In the genomic region with DNA sequence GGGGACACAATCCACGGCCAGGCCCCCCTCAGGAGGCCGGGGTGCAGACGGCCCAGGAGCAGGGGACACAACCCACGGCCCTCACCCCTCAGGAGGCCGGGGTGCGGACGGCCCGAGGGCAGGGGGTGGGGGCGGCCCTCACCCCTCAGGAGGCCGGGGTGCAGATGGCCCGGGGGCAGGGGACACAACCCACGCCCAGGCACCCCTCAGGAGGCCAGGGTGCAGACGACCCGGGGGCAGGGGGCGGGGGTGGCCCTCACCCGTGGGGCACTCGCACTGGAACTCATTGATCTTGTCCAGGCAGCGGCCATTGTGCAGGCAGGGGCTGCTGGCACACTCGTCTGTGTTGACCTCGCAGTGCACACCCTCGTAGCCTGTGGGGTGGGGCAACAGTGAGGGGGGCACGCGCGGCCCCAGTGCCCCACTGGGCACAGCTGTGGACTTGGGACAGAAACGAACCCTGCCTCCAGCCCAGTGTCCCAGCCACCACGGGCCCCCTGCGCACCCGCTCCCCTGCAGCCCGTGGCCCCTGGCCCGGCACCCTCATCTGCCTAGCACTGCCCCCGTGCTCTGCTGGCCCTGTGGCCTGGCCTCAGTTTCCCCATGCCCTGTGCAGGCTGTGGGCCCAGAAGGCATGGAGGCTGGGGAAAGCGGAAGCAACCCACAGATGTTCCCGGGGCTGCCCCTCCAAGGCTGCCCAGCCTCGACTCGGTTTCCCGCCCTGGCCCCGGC, we compare ENCODE assay signal across 16 cellular contexts. TPM values are rescaled to one million over a fixed set of nuclear protein-coding genes. Genes with fewer than 3 reads are reported as not detected.
DNase-seq lines count a peak whose midpoint lies in the region; ATAC-seq and TF ChIP-seq lines count a peak whose summit lies in the region.
"Had no signal": no experiment of that assay in that cellular context is flagged by ENCODE, and none has a peak within 500 bp of the region (broad histone marks: within the 10 kb centered on the region; RNA-seq: fewer than 3 reads in every experiment).

No MANE protein-coding gene starts in this region.

- H2AFZ ChIP-seq in neuronal stem cell (ENCODE audit: low read length) = no peak overlapping the region

- no peaks in the 10 kb centered on the region for H3K27me3 ChIP-seq in dorsolateral prefrontal cortex
- H3K27me3 ChIP-seq in neuronal stem cell (ENCODE audit: control insufficient read depth in 3 of 3, insufficient read depth in 3 of 3, low read depth in 1 of 3, low read length in 3 of 3) = no peaks in the 10 kb centered on the region
- no peaks in the 10 kb centered on the region for H3K27me3 ChIP-seq in upper lobe of left lung
- H3K27me3 ChIP-seq: BLaER1 treated with 17β-estradiol and CSF1 and Interleukin-3, amounts not matched to agents 10 nM and 100 nM had no signal

- H3K4me1 Mint-ChIP-seq in stimulated activated naive CD8-positive, alpha-beta T cell treated with anti-CD3 and anti-CD28 coated beads, Interleukin-15, amount 100 ng/mL, for 72 hours = no peaks in the 10 kb centered on the region
- H3K4me1 Mint-ChIP-seq: CD4-positive, CD25-positive, alpha-beta regulatory T cell had no signal

- peak overlapping the region; percentile 98 for H4K8ac ChIP-seq in neuronal stem cell (ENCODE audit: low read depth, low read length)

- H2BK120ac ChIP-seq in neuronal stem cell (ENCODE audit: low read depth, low read length) = no peak overlapping the region

- H2BK15ac ChIP-seq in neuronal stem cell (ENCODE audit: low read length) = no peak overlapping the region

- no peaks in the 10 kb centered on the region for H3K9me3 Mint-ChIP-seq in stimulated activated naive CD8-positive, alpha-beta T cell treated with anti-CD3 and anti-CD28 coated beads, Interleukin-15, amount 100 ng/mL, for 72 hours
- H3K9me3 Mint-ChIP-seq: CD4-positive, CD25-positive, alpha-beta regulatory T cell; HFFc6 had no signal

- peaks cover 73 to 91% of the 10 kb centered on the region in 2 donors for H3K36me3 ChIP-seq in neuronal stem cell (replicated peaks in 1 of 2; ENCODE audit: control insufficient read depth in 2 of 2, insufficient read depth in 2 of 2, low read length in 2 of 2)
- peaks cover 40 to 92% (median 75%) of the 10 kb centered on the region in 4 donors for H3K36me3 ChIP-seq in upper lobe of left lung

- H2BK5ac ChIP-seq in neuronal stem cell (ENCODE audit: low read length) = no peak overlapping the region

- DNase-seq in stimulated activated naive CD8-positive, alpha-beta T cell treated with anti-CD3 and anti-CD28 coated beads, Interleukin-15, amount 100 ng/mL, for 72 hours = no peak
- no peak for DNase-seq in stimulated activated naive CD8-positive, alpha-beta T cell treated with anti-CD3 and anti-CD28 coated beads, Interleukin-15, Interleukin-2, amounts not matched to agents 100 U/mL and 50 U/mL, for 24 hours
- DNase-seq in dorsolateral prefrontal cortex = no peak
- DNase-seq in neuronal stem cell (ENCODE audit: low spot score) = no peak
- DNase-seq in upper lobe of left lung = no peak
- DNase-seq in T-helper 9 cell = no peak
- DNase-seq: 8988T; CD4-positive, CD25-positive, alpha-beta regulatory T cell; DMS 273 treated with DMSO at 0.1 percent for 48 hours; GOT3; HFFc6 had no signal

- WGBS in neuronal stem cell (ENCODE audit: extremely low coverage in 2 of 2, insufficient read length in 2 of 2, insufficient replicate concordance in 1 of 2), 2 donors = no CpG with 5 or more reads among the region's 37 CpGs
- WGBS in upper lobe of left lung, 2 donors = 78 to 88% methylated on average over 8 to 26 of the region's 37 CpGs

- H3K9me3 ChIP-seq in neuronal stem cell (replicated peaks in 1 of 2; ENCODE audit: control insufficient read depth in 2 of 2, insufficient read depth in 1 of 2, low read depth in 1 of 2, low read length in 2 of 2) = peaks cover 0 to 2% of the 10 kb centered on the region in 2 donors
- no peaks in the 10 kb centered on the region for H3K9me3 ChIP-seq in upper lobe of left lung
- H3K9me3 ChIP-seq: BLaER1 treated with 17β-estradiol and CSF1 and Interleukin-3, amounts not matched to agents 10 nM and 100 nM; HAP-1 had no signal

- peaks cover 34% of the 10 kb centered on the region for H3K79me1 ChIP-seq in neuronal stem cell (ENCODE audit: low read depth, low read length)

- peak overlapping the region; percentile 60 for H3K9ac ChIP-seq in neuronal stem cell (ENCODE audit: low read depth, low read length, poor library complexity)
- H3K9ac ChIP-seq: BLaER1 treated with 17β-estradiol and CSF1 and Interleukin-3, amounts not matched to agents 10 nM and 100 nM had no signal

- H3K4me1 ChIP-seq in neuronal stem cell (ENCODE audit: control insufficient read depth in 2 of 2, insufficient read depth in 1 of 2, low read depth in 1 of 2, low read length in 2 of 2) (peaks cover 0 to 7% of the 10 kb centered on the region in 2 donors), upper lobe of left lung (peaks cover 36 to 71% (median 55%) of the 10 kb centered on the region in 4 donors)
- H3K4me1 ChIP-seq: HAP-1 had no signal

- ATAC-seq in stimulated activated naive CD8-positive, alpha-beta T cell treated with anti-CD3 and anti-CD28 coated beads, Interleukin-15, amount 100 ng/mL, for 72 hours = peak; percentile 58
- ATAC-seq in stimulated activated naive CD8-positive, alpha-beta T cell treated with anti-CD3 and anti-CD28 coated beads, Interleukin-15, Interleukin-2, amounts not matched to agents 100 U/mL and 50 U/mL, for 24 hours = no peak
- ATAC-seq in upper lobe of left lung (ENCODE audit: low FRiP score in 2 of 2) = no peak
- ATAC-seq in GM18870 (IDR thresholded peaks at IDR 0.05; ENCODE audit: unreplicated experiment) = no peak
- no peak for ATAC-seq in SK-N-SH treated with all-trans-retinoic acid at 6 μM for 48 hours
- ATAC-seq: HepG2 had no signal

- H3K4me3 ChIP-seq in dorsolateral prefrontal cortex = no peak overlapping the region
- peak overlapping the region in 1 of 2 donors; percentile 2 for H3K4me3 ChIP-seq in neuronal stem cell (ENCODE audit: low read length in 2 of 2)
- H3K4me3 ChIP-seq in upper lobe of left lung = no peak overlapping the region
- H3K4me3 ChIP-seq: BLaER1 treated with 17β-estradiol and CSF1 and Interleukin-3, amounts not matched to agents 10 nM and 100 nM; HAP-1 had no signal

- intact Hi-C loops in dorsolateral prefrontal cortex (cut with DNase I) = no loop called here

- no peak overlapping the region for H3K4me3 Mint-ChIP-seq in stimulated activated naive CD8-positive, alpha-beta T cell treated with anti-CD3 and anti-CD28 coated beads, Interleukin-15, amount 100 ng/mL, for 72 hours
- H3K4me3 Mint-ChIP-seq: CD4-positive, CD25-positive, alpha-beta regulatory T cell; HFFc6 had no signal

- TF ChIP-seq CTCF in dorsolateral prefrontal cortex (IDR thresholded peaks at IDR 0.05 in 54 of 56, conservative IDR thresholded peaks at IDR 0.05 in 2 of 56; ENCODE audit: low read depth in 1 of 56, partially characterized antibody in 56 of 56) (no peak), upper lobe of left lung (IDR thresholded peaks at IDR 0.05) (no peak)

- peak overlapping the region; percentile 80 for H3K23ac ChIP-seq in neuronal stem cell (ENCODE audit: low read depth, low read length, poor library complexity)

- H3K4ac ChIP-seq in neuronal stem cell (ENCODE audit: low read length) = peak overlapping the region; percentile 66

- peak overlapping the region; percentile 71 for H3K18ac ChIP-seq in neuronal stem cell (ENCODE audit: low read length)

- no peak for TF ChIP-seq POLR2A in upper lobe of left lung (IDR thresholded peaks at IDR 0.05)

- H3K27ac Mint-ChIP-seq in stimulated activated naive CD8-positive, alpha-beta T cell treated with anti-CD3 and anti-CD28 coated beads, Interleukin-15, amount 100 ng/mL, for 72 hours = no peak overlapping the region
- H3K27ac Mint-ChIP-seq: CD4-positive, CD25-positive, alpha-beta regulatory T cell; HFFc6 had no signal

- peak overlapping the region; percentile 84 for H2BK12ac ChIP-seq in neuronal stem cell (ENCODE audit: low read length)

- no peak overlapping the region for H4K91ac ChIP-seq in neuronal stem cell (ENCODE audit: low read depth, low read length, poor library complexity)

- no peaks in the 10 kb centered on the region for H3K27me3 Mint-ChIP-seq in stimulated activated naive CD8-positive, alpha-beta T cell treated with anti-CD3 and anti-CD28 coated beads, Interleukin-15, amount 100 ng/mL, for 72 hours
- H3K27me3 Mint-ChIP-seq: CD4-positive, CD25-positive, alpha-beta regulatory T cell had no signal

- H3K27ac ChIP-seq in dorsolateral prefrontal cortex (peak overlapping the region in 50 of 59 donors; percentile 0 to 98 (median 70)), neuronal stem cell (replicated peaks; ENCODE audit: low read length) (no peak overlapping the region), upper lobe of left lung (peak overlapping the region in 3 of 4 donors; percentile 13 to 85 (median 30))
- H3K27ac ChIP-seq: BLaER1 treated with 17β-estradiol and CSF1 and Interleukin-3, amounts not matched to agents 10 nM and 100 nM had no signal

- no peak overlapping the region for H3K4me2 ChIP-seq in neuronal stem cell (ENCODE audit: insufficient read depth, low read length, poor library complexity, severe bottlenecking)
- H3K4me2 ChIP-seq: BLaER1 treated with 17β-estradiol and CSF1 and Interleukin-3, amounts not matched to agents 10 nM and 100 nM had no signal

- peak overlapping the region; percentile 28 for H2AK5ac ChIP-seq in neuronal stem cell (ENCODE audit: low read depth, low read length)

- peak overlapping the region; percentile 56 for H3K14ac ChIP-seq in neuronal stem cell (ENCODE audit: low read length)

- no peak for TF ChIP-seq EP300 in upper lobe of left lung (IDR thresholded peaks at IDR 0.05)

TF ChIP-seq in SK-N-SH treated with all-trans-retinoic acid at 6 μM for 48 hours, 23 proteins besides CTCF, POLR2A, EP300 and RAD21 (continues in another document):
- TF ChIP-seq CSDC2 (CRISPR knock-in tag; IDR thresholded peaks at IDR 0.05) (no peak), ESRRG (CRISPR knock-in tag; IDR thresholded peaks at IDR 0.05) (no peak), BACH2 (CRISPR knock-in tag; IDR thresholded peaks at IDR 0.05; ENCODE audit: borderline replicate concordance) (no peak)

RNA-seq across cellular contexts. Expression of gene NOTCH1, which starts 28.7 kb away (rescaled TPM):
- total RNA-seq in dorsolateral prefrontal cortex (10 to 100 TPM; 24.0 to 92.1 (median 38.8) TPM), upper lobe of left lung (100 to 1,000 TPM in 4 of 6 donors, 10 to 100 TPM in 2; 49.6 to 175 (median 110) TPM)
- 32.9 TPM for polyA plus RNA-seq in neuronal stem cell (2013, experiment 1 of 2)
- polyA plus RNA-seq in neuronal stem cell (2013, experiment 2 of 2) = 33.2 TPM

RNA-seq across cellular contexts. Expression of gene SEC16A, which starts 34.3 kb away (rescaled TPM):
- 10 to 100 TPM; 52.6 to 89.0 (median 68.2) TPM for total RNA-seq in dorsolateral prefrontal cortex
- 14.7 TPM for polyA plus RNA-seq in neuronal stem cell (2013, experiment 1 of 2)
- polyA plus RNA-seq in neuronal stem cell (2013, experiment 2 of 2) = 15.9 TPM
- 10 to 100 TPM; 64.1 to 89.1 (median 72.1) TPM for total RNA-seq in upper lobe of left lung
